ENCODE assay signal across 8 cellular contexts in the genomic region with DNA sequence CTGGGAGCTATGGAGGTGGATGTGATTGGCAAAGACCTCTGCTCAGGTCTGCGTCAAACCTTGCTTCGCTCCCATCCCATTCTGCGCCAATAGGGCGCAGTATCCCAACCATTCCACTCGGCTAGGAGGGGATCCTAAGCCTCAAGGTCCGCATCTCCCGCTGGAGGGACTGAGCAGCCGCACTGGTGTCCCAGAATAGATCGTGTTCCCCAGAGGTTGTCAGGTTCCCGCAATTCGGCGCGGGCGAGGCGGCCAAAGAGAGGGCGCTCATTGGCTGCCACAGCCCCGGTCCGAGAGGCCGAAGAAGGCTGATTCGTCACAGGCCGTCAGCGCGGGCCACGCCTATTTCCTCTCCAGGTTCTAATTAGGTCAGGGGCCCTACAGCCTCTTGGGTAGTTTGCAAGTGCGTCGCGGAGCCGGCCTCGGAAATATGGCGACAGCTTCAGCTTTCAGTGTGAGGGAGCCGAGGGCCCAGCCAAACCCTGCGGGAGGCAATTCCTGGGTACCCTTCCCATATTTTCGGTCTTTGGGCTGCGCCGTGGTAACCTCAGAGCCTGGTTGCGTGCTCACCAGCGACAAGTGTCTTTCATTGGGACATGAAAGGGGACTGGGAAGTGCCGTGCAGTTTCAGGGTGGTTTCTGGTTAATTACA. TPM values are rescaled to one million over a fixed set of nuclear protein-coding genes. Genes with fewer than 3 reads are reported as not detected.
DNase-seq lines count a peak whose midpoint lies in the region; ATAC-seq, FAIRE-seq and TF ChIP-seq lines count a peak whose summit lies in the region.

No MANE protein-coding gene starts in this region.

- H4K20me1 ChIP-seq in GM23338 (replicated peaks; ENCODE audit: insufficient read depth) (no peaks in the 10 kb centered on the region), MM.1S (ENCODE audit: insufficient read depth, low read length) (no peaks in the 10 kb centered on the region)

- peak overlapping the region; percentile 96 for H3K9ac ChIP-seq in MM.1S (ENCODE audit: low read length)

- peaks cover 45% of the 10 kb centered on the region for H3K27me3 Mint-ChIP-seq in GM23338 (ENCODE audit: insufficient read depth, low read depth, poor library complexity)
- peaks cover 17% of the 10 kb centered on the region for H3K27me3 Mint-ChIP-seq in T-helper 1 cell treated with Interleukin-12 subunit alpha and Interleukin-12 subunit beta and Interleukin-4 antibody, amounts not matched to agents 30 μg/mL and 1 μg/mL, for 36 hours (ENCODE audit: low read depth)

- H3K9me3 Mint-ChIP-seq in GM23338: peaks cover 14% of the 10 kb centered on the region
- peaks cover 24% of the 10 kb centered on the region for H3K9me3 Mint-ChIP-seq in T-helper 1 cell treated with Interleukin-12 subunit alpha and Interleukin-12 subunit beta and Interleukin-4 antibody, amounts not matched to agents 30 μg/mL and 1 μg/mL, for 36 hours

- peaks cover 16% of the 10 kb centered on the region for H3K36me3 Mint-ChIP-seq in GM23338 (ENCODE audit: low read depth)
- peaks cover 25% of the 10 kb centered on the region for H3K36me3 Mint-ChIP-seq in T-helper 1 cell treated with Interleukin-12 subunit alpha and Interleukin-12 subunit beta and Interleukin-4 antibody, amounts not matched to agents 30 μg/mL and 1 μg/mL, for 36 hours (ENCODE audit: low read depth)

- TF ChIP-seq CTCF in GM23338 (conservative IDR thresholded peaks at IDR 0.05; ENCODE audit: low read depth in 2 of 2) (peak in 1 of 2 experiments; percentile 28; a peak in 2 of 4 replicates), MM.1S (IDR thresholded peaks at IDR 0.05; ENCODE audit: low read length) (no peak), right atrium auricular region (IDR thresholded peaks at IDR 0.05) (no peak)

- ATAC-seq in GM23338: peak; percentile 96

- H3F3A ChIP-seq in GM23338 (replicated peaks; ENCODE audit: low read depth) (no peaks in the 10 kb centered on the region), MM.1S (ENCODE audit: insufficient read depth, low read length) (peaks cover 11% of the 10 kb centered on the region)

- H3K4me1 Mint-ChIP-seq in GM23338: peaks cover 10% of the 10 kb centered on the region; the same call in 2 of the 3 replicates
- H3K4me1 Mint-ChIP-seq in T-helper 1 cell treated with Interleukin-12 subunit alpha and Interleukin-12 subunit beta and Interleukin-4 antibody, amounts not matched to agents 30 μg/mL and 1 μg/mL, for 36 hours (ENCODE audit: low read depth): peaks cover 27% of the 10 kb centered on the region

- H3K9me3 ChIP-seq in MM.1S (replicated peaks; ENCODE audit: insufficient read depth, low read length) (no peaks in the 10 kb centered on the region), right atrium auricular region (peaks cover 0 to 3% of the 10 kb centered on the region in 2 donors)

- H3K79me2 ChIP-seq in GM23338 (replicated peaks; ENCODE audit: insufficient read depth) (no peaks in the 10 kb centered on the region), MM.1S (ENCODE audit: low read length) (peaks cover 7% of the 10 kb centered on the region; the same call in 1 of the 2 replicates)

- H2AFZ ChIP-seq in GM23338: peak overlapping the region; percentile 88
- H2AFZ ChIP-seq in MM.1S (ENCODE audit: low read length): peak overlapping the region; percentile 94

- H3K4me3 ChIP-seq in GM23338 (peak overlapping the region; percentile 63), MM.1S (ENCODE audit: low read length) (peak overlapping the region; percentile 93), right atrium auricular region (peak overlapping the region; percentile 59 to 80)

- H3K4me2 ChIP-seq in GM23338: peak overlapping the region; percentile 80
- H3K4me2 ChIP-seq in MM.1S (ENCODE audit: low read depth, low read length): peak overlapping the region; percentile 70

- peak; percentile 30 for FAIRE-seq in urothelium cell line (lab: Jason Lieb, UNC)

- H3K36me3 ChIP-seq in GM23338 (ENCODE audit: insufficient read depth) (no peaks in the 10 kb centered on the region), MM.1S (replicated peaks; ENCODE audit: insufficient read depth, low read length) (no peaks in the 10 kb centered on the region), right atrium auricular region (no peaks in the 10 kb centered on the region)

- peak overlapping the region; percentile 78 for H3K27ac ChIP-seq in GM23338 (ENCODE audit: low read depth)
- H3K27ac ChIP-seq in MM.1S (ENCODE audit: low read length): peak overlapping the region; percentile 81
- peak overlapping the region; percentile 97 to 99 for H3K27ac ChIP-seq in right atrium auricular region

- H3K27ac Mint-ChIP-seq in GM23338: peak overlapping the region; percentile 95
- H3K27ac Mint-ChIP-seq in T-helper 1 cell treated with Interleukin-12 subunit alpha and Interleukin-12 subunit beta and Interleukin-4 antibody, amounts not matched to agents 30 μg/mL and 1 μg/mL, for 36 hours: peak overlapping the region; percentile 84

- H3K9me2 ChIP-seq in GM23338 (ENCODE audit: insufficient read depth) (no peaks in the 10 kb centered on the region), MM.1S (replicated peaks; ENCODE audit: insufficient read depth, low read length) (no peaks in the 10 kb centered on the region)

- H3K4me3 Mint-ChIP-seq in GM23338: peak overlapping the region; percentile 79
- H3K4me3 Mint-ChIP-seq in T-helper 1 cell treated with Interleukin-12 subunit alpha and Interleukin-12 subunit beta and Interleukin-4 antibody, amounts not matched to agents 30 μg/mL and 1 μg/mL, for 36 hours: peak overlapping the region; percentile 87

- peaks cover 8% of the 10 kb centered on the region for H3K4me1 ChIP-seq in GM23338 (ENCODE audit: insufficient read depth)
- H3K4me1 ChIP-seq in MM.1S (ENCODE audit: low read length): no peaks in the 10 kb centered on the region
- peaks cover 0 to 23% of the 10 kb centered on the region in 2 donors for H3K4me1 ChIP-seq in right atrium auricular region

- DNase-seq in ELR (ENCODE audit: low read depth) (peak; percentile 92), GM23338 (ENCODE audit: low spot score) (peak; percentile 99), MM.1S (peak; percentile 98), amygdala (lab: John Stamatoyannopoulos, UW) (peak in 55 of 56 donors; percentile 50 to 93 (median 85)), right atrium auricular region (ENCODE audit: low spot score) (peak; percentile 100), pulmonary artery endothelial cell (ENCODE audit: low read depth, low spot score) (peak; percentile 77), urothelium cell line (ENCODE audit: low spot score) (peak; percentile 96)

- peaks cover 65% of the 10 kb centered on the region for H3K27me3 ChIP-seq in GM23338 (ENCODE audit: insufficient read depth)
- H3K27me3 ChIP-seq in MM.1S (replicated peaks; ENCODE audit: insufficient read depth, low read length): no peaks in the 10 kb centered on the region
- no peaks in the 10 kb centered on the region for H3K27me3 ChIP-seq in right atrium auricular region

TF ChIP-seq in GM23338, 12 proteins besides CTCF, POLR2A, EP300 and RAD21 (continues in another document):
- TF ChIP-seq ZNF114 (CRISPR knock-in tag; IDR thresholded peaks at IDR 0.05) (no peak), EZH2phosphoT487 (IDR thresholded peaks at IDR 0.05; ENCODE audit: unreplicated experiment) (no peak), CREB1 (CRISPR knock-in tag; IDR thresholded peaks at IDR 0.05; ENCODE audit: low read depth) (peak; percentile 76), POLR2AphosphoS5 (IDR thresholded peaks at IDR 0.05; ENCODE audit: low read depth) (peak; percentile 83)

RNA-seq across cellular contexts. Expression of a gene that starts 5.0 kb away (rescaled TPM):
- total RNA-seq in GM23338 (2014; rRNA removed; shearing (Covaris generic)): not detected in 2 replicates
- polyA plus RNA-seq in GM23338 (2016; fragmentation: Nextera tagmentation; extraction: Ambion mirVana): 0.17 TPM in 1 of 2 replicates, not detected in the other
- total RNA-seq in right atrium auricular region (not detected), pulmonary artery endothelial cell (not detected in 2 replicates)

RNA-seq across cellular contexts. Expression of a gene that starts 14.6 kb away (rescaled TPM):
- total RNA-seq in GM23338 (2014; rRNA removed; shearing (Covaris generic)): 2.8 and 3.7 TPM in 2 replicates
- polyA plus RNA-seq in GM23338 (2016; fragmentation: Nextera tagmentation; extraction: Ambion mirVana): 1.8 and 2.8 TPM in 2 replicates
- total RNA-seq in right atrium auricular region (1 to 10 TPM in 1 of 2 donors, under 1 TPM in 1; 0.37 to 1.4 TPM), pulmonary artery endothelial cell (0.07 and 0.14 TPM in 2 replicates)

RNA-seq across cellular contexts. Expression of a gene that starts 40.8 kb away (rescaled TPM):
- total RNA-seq in GM23338 (2014; rRNA removed; shearing (Covaris generic)): 5.4 and 8.4 TPM in 2 replicates
- 5.4 and 6.4 TPM in 2 replicates for polyA plus RNA-seq in GM23338 (2016; fragmentation: Nextera tagmentation; extraction: Ambion mirVana)
- total RNA-seq in right atrium auricular region (10 to 100 TPM; 35.7 to 68.6 TPM), pulmonary artery endothelial cell (13.1 and 19.3 TPM in 2 replicates)

Comparison
In these comparisons a context has a peak if more than half of its experiments do, and no peak if none do; other contexts are left out.
1. Peak in every context shown above with its lines: DNase-seq, ATAC-seq, H3K4me3 ChIP-seq and H3K27ac ChIP-seq.